15 cellular contexts compared by ENCODE assay signal in the genomic region with DNA sequence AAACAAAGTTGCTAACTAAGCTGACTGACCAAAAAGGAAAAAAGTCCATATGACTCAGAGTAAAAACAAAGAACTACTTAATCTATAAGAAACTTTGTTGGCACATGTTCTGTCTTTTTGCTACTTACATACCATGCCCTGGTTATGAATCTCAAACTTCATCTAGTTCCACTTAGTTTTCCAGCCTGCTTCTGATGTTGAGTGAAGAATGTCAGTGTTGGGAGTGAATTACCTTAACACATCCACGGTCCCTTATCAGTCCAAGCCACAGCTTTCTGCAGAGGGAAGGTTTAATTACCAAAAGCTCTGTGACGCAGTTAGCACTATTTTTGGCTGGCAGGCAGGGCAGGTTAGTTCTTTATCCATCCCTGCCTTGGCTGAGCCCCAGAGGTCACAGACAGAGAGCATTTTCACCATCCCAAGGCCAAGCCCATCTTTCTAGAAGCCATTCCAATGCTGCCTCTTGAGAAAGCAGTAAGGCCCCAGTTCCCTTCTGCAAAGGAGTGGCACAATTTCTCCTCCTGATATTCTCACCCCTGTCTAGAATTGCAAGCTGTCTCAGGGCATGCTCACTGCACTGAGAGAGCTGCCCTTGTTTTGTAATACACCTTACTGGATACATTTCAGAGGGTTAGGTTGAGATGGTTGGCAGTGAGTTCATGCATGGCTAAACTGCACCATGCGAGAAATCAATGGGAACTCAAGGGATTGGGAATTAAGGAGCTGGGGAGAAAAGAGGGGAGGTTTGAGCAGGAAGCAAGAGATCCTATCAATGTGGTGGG.
A peak's percentile ranks its signal among the peaks of the same experiment; 100 is the strongest.
DNase-seq lines count a peak whose midpoint lies in the region; ATAC-seq, FAIRE-seq and TF ChIP-seq lines count a peak whose summit lies in the region.
"Had no signal": no experiment of that assay in that cellular context is flagged by ENCODE, and none has a peak within 500 bp of the region (broad histone marks: within the 10 kb centered on the region; RNA-seq: fewer than 3 reads in every experiment).

No MANE protein-coding gene starts in this region.

- H3K27ac ChIP-seq in astrocyte (ENCODE audit: low read depth, low read length) (peak overlapping the region; percentile 13), foreskin keratinocyte (no peak overlapping the region), smooth muscle cell (ENCODE audit: low read depth) (peak overlapping the region; percentile 89)
- H3K27ac ChIP-seq: thyroid gland had no signal

- H3K36me3 ChIP-seq in astrocyte (ENCODE audit: insufficient read depth, low read length) (no peaks in the 10 kb centered on the region), smooth muscle cell (ENCODE audit: low read depth) (no peaks in the 10 kb centered on the region)
- H3K36me3 ChIP-seq: esophagus muscularis mucosa, thyroid gland had no signal

- no peaks in the 10 kb centered on the region for H3K27me3 ChIP-seq in astrocyte (ENCODE audit: insufficient read depth, low read length)
- H3K27me3 ChIP-seq in foreskin keratinocyte, result no peaks in the 10 kb centered on the region
- H3K27me3 ChIP-seq in smooth muscle cell (ENCODE audit: low read depth), result no peaks in the 10 kb centered on the region
- H3K27me3 ChIP-seq: esophagus muscularis mucosa, thyroid gland had no signal

- H3K9ac ChIP-seq in astrocyte (ENCODE audit: low read length), result no peak overlapping the region
- peak overlapping the region; percentile 53 for H3K9ac ChIP-seq in smooth muscle cell (ENCODE audit: low read depth)

- 41% methylated on average over 3 of the region's 3 CpGs for whole genome bisulfite sequencing in smooth muscle cell (ENCODE audit: low lambda C conversion rate)

- H2AFZ ChIP-seq in astrocyte (ENCODE audit: low read depth, low read length), result no peak overlapping the region
- H2AFZ ChIP-seq in smooth muscle cell (ENCODE audit: low read depth), result no peak overlapping the region

- no peak overlapping the region for H3K4me3 ChIP-seq in astrocyte (ENCODE audit: insufficient read depth, low read depth, low read length)
- H3K4me3 ChIP-seq in smooth muscle cell, result no peak overlapping the region
- H3K4me3 ChIP-seq: esophagus muscularis mucosa, skin epidermis, thyroid gland had no signal

- no peaks in the 10 kb centered on the region for H3K36me3 Mint-ChIP-seq in astrocyte (ENCODE audit: low read depth, unreplicated experiment)
- H3K36me3 Mint-ChIP-seq: naive thymus-derived CD8-positive, alpha-beta T cell had no signal

- ATAC-seq in foreskin keratinocyte, result peak; percentile 83
- ATAC-seq: naive thymus-derived CD8-positive, alpha-beta T cell had no signal

- no peak for TF ChIP-seq CTCF in astrocyte (IDR thresholded peaks at IDR 0.05; ENCODE audit: insufficient read depth, low read depth, low read length)
- no peak for TF ChIP-seq CTCF in foreskin keratinocyte (conservative IDR thresholded peaks at IDR 0.05)
- no peak for TF ChIP-seq CTCF in smooth muscle cell (IDR thresholded peaks at IDR 0.05; ENCODE audit: borderline replicate concordance, insufficient read depth, poor library complexity, severe bottlenecking)

- H3K4me3 Mint-ChIP-seq in astrocyte (ENCODE audit: unreplicated experiment), result no peak overlapping the region
- H3K4me3 Mint-ChIP-seq: naive thymus-derived CD8-positive, alpha-beta T cell had no signal

- H3K4me2 ChIP-seq in astrocyte (ENCODE audit: low read length) (peak overlapping the region; percentile 41), smooth muscle cell (peak overlapping the region; percentile 65)

- no peaks in the 10 kb centered on the region for H3K4me1 Mint-ChIP-seq in astrocyte (ENCODE audit: low read depth, unreplicated experiment)

- H3K27me3 Mint-ChIP-seq in astrocyte (ENCODE audit: low read depth, unreplicated experiment), result peaks cover 10% of the 10 kb centered on the region
- H3K27me3 Mint-ChIP-seq: naive thymus-derived CD8-positive, alpha-beta T cell had no signal

- no peaks in the 10 kb centered on the region for H3K9me3 Mint-ChIP-seq in astrocyte (ENCODE audit: unreplicated experiment)
- H3K9me3 Mint-ChIP-seq: naive thymus-derived CD8-positive, alpha-beta T cell had no signal

- DNase-seq in LHCN-M2 (ENCODE audit: low read depth) (peak; percentile 31), astrocyte (ENCODE audit: low read depth) (peak; percentile 85), foreskin keratinocyte (peak in 1 of 2 donors; percentile 65), smooth muscle cell (lab: John Stamatoyannopoulos, UW; ENCODE audit: unreplicated experiment) (no peak), medulla oblongata (ENCODE audit: extremely low spot score) (no peak), OCI-M2 (lab: John Stamatoyannopoulos, UW; ENCODE audit: unreplicated experiment) (no peak)
- no peak for DNase-seq in activated CD4-positive, alpha-beta T cell treated with anti-CD3 and anti-CD28 coated beads, Interleukin-2, amount 50 U/mL, for 4 hours
- DNase-seq: central memory CD4-positive, alpha-beta T cell; kidney; naive thymus-derived CD8-positive, alpha-beta T cell; NCI-H526; thyroid gland had no signal

- no peak for FAIRE-seq in astrocyte (lab: Jason Lieb, UNC)
- FAIRE-seq: D721Med, kidney had no signal

- no peaks in the 10 kb centered on the region for H3K79me2 ChIP-seq in astrocyte (ENCODE audit: insufficient read depth, low read length)
- H3K79me2 ChIP-seq in smooth muscle cell (ENCODE audit: low read depth), result no peaks in the 10 kb centered on the region

- peaks cover 8% of the 10 kb centered on the region for H3F3A ChIP-seq in smooth muscle cell (ENCODE audit: low read depth)

- H3K27ac Mint-ChIP-seq in astrocyte (ENCODE audit: unreplicated experiment), result no peak overlapping the region
- H3K27ac Mint-ChIP-seq: naive thymus-derived CD8-positive, alpha-beta T cell had no signal

- H3K9me3 ChIP-seq in astrocyte (ENCODE audit: insufficient read depth, low read depth, low read length) (no peaks in the 10 kb centered on the region), smooth muscle cell (replicated peaks; ENCODE audit: low read depth) (no peaks in the 10 kb centered on the region)
- H3K9me3 ChIP-seq: esophagus muscularis mucosa, thyroid gland had no signal

- peaks cover 18% of the 10 kb centered on the region for H3K4me1 ChIP-seq in astrocyte (ENCODE audit: insufficient read depth, low read length)
- H3K4me1 ChIP-seq in foreskin keratinocyte, result peaks cover 6% of the 10 kb centered on the region
- peaks cover 7% of the 10 kb centered on the region for H3K4me1 ChIP-seq in smooth muscle cell (ENCODE audit: low read depth)
- H3K4me1 ChIP-seq: thyroid gland had no signal

- H4K20me1 ChIP-seq in astrocyte (ENCODE audit: insufficient read depth, low read length) (no peaks in the 10 kb centered on the region), smooth muscle cell (ENCODE audit: low read depth) (no peaks in the 10 kb centered on the region)

Comparison
In these comparisons a context has a peak if more than half of its experiments do, and no peak if none do; other contexts are left out.
1. DNase-seq: peak in LHCN-M2 (single experiment) and astrocyte (single experiment); none in smooth muscle cell (single experiment), medulla oblongata (single experiment), OCI-M2 (single experiment) and activated CD4-positive, alpha-beta T cell treated with anti-CD3 and anti-CD28 coated beads, Interleukin-2, amount 50 U/mL, for 4 hours (0 of 2).